8 cellular contexts compared by ENCODE assay signal in the genomic region with DNA sequence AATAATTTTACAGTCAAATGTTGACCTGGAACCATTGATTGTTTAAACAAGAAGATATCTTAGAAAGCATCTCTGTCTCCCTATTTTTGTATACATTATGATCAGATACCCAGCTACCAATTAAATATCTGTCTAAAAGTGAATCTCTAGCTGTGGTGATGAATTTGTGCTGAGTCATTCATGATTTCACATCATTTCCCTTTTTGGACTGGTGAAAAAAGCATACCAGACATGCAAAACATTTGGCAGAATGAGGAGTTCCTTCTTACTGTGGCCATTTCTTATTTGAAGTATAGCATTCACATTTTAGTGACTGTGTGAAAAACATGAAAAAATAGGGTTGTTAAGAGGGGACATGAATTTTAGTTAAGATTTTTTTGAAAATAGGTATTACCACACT.
DNase-seq lines count a peak whose midpoint lies in the region; ATAC-seq, FAIRE-seq and TF ChIP-seq lines count a peak whose summit lies in the region.

No MANE protein-coding gene starts in this region.

- TF ChIP-seq EP300 in tibial nerve (IDR thresholded peaks at IDR 0.05) = no peak

- ATAC-seq in GM19467 (IDR thresholded peaks at IDR 0.05; ENCODE audit: unreplicated experiment) = peak; percentile 94
- ATAC-seq in HG03469 (IDR thresholded peaks at IDR 0.05; ENCODE audit: unreplicated experiment) = peak; percentile 91

- no peak overlapping the region for H3K4me3 Mint-ChIP-seq in nephron progenitor cell

- in situ Hi-C loops in astrocyte of the spinal cord (cut with HindIII; ENCODE audit: low sequenced_read_pairs) = no loop called here

- no peaks in the 10 kb centered on the region for H3K27me3 Mint-ChIP-seq in nephron progenitor cell (ENCODE audit: low read depth, poor library complexity)

- no peaks in the 10 kb centered on the region for H3K27me3 ChIP-seq in tibial nerve

- H3K4me1 ChIP-seq in tibial nerve = peaks cover 0 to 22% (median 0%) of the 10 kb centered on the region in 4 donors

- H3K36me3 ChIP-seq in tibial nerve = no peaks in the 10 kb centered on the region

- H3K27ac Mint-ChIP-seq in nephron progenitor cell = no peak overlapping the region

- no peak for FAIRE-seq in GM12892 (lab: Jason Lieb, UNC)

- no peak for TF ChIP-seq CTCF in AG09309 (IDR thresholded peaks at IDR 0.05; ENCODE audit: control insufficient read depth, insufficient read depth, low read depth, low read length, missing control alignments)
- TF ChIP-seq CTCF in astrocyte of the spinal cord (IDR thresholded peaks at IDR 0.05; ENCODE audit: low read depth, low read length) = no peak
- no peak for TF ChIP-seq CTCF in nephron progenitor cell (IDR thresholded peaks at IDR 0.05)
- TF ChIP-seq CTCF in tibial nerve (IDR thresholded peaks at IDR 0.05) = no peak

- H3K9me3 Mint-ChIP-seq in nephron progenitor cell = no peaks in the 10 kb centered on the region

- H3K27ac ChIP-seq in tibial nerve = no peak overlapping the region

- H3K4me1 Mint-ChIP-seq in nephron progenitor cell = peaks cover 10% of the 10 kb centered on the region

- no peak overlapping the region for H3K4me3 ChIP-seq in AG09309 (ENCODE audit: control insufficient read depth, low read depth, low read length)
- no peak overlapping the region for H3K4me3 ChIP-seq in astrocyte of the spinal cord (ENCODE audit: low read depth, low read length)
- H3K4me3 ChIP-seq in tibial nerve = no peak overlapping the region

- TF ChIP-seq POLR2A in tibial nerve (IDR thresholded peaks at IDR 0.05) = no peak
- TF ChIP-seq POLR2A in GM12892 (IDR thresholded peaks at IDR 0.05; ENCODE audit: low read depth, low read length) = no peak

- peaks cover 5% of the 10 kb centered on the region for H3K36me3 Mint-ChIP-seq in nephron progenitor cell (ENCODE audit: low read depth)

- no peaks in the 10 kb centered on the region for H3K9me3 ChIP-seq in tibial nerve

- DNase-seq in AG09309 (ENCODE audit: low read depth) (peak; percentile 57), astrocyte of the spinal cord (ENCODE audit: low read depth, low spot score) (peak; percentile 61), nephron progenitor cell (no peak), tibial nerve (ENCODE audit: low spot score in 2 of 2) (no peak), GM12892 (ENCODE audit: insufficient read length) (no peak)
- DNase-seq in stimulated activated CD4-positive, alpha-beta T cell treated with anti-CD3 and anti-CD28 coated beads, Interleukin-4, amount 100 ng/mL, for 4 hours = no peak

Comparison
In these comparisons a context has a peak if more than half of its experiments do, and no peak if none do; other contexts are left out.
1. DNase-seq: peak in AG09309 (single experiment) and astrocyte of the spinal cord (single experiment); none in nephron progenitor cell (single experiment), tibial nerve (0 of 2), stimulated activated CD4-positive, alpha-beta T cell treated with anti-CD3 and anti-CD28 coated beads, Interleukin-4, amount 100 ng/mL, for 4 hours (0 of 2) and GM12892 (single experiment).